Comparison of ENCODE assay signal across 22 cellular contexts in the genomic region with DNA sequence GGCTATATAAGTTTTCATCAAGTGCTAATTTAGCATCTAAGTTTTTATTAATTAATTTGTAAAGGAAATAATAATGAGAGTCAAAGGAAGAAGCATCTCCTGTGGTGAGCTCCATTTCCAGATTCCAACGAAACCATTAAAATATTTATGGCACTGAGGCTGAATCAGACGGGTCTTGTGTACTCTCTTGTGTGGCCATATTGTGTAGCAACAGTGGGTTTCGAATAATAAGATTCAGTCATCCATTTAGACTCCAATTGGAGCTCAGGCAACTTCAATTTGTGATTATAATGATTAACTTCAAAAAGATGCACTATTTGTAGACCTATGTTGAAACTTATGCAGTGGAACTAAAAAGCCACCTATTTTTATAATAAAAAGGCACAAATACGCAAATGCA.
DNase-seq lines count a peak whose midpoint lies in the region; ATAC-seq and TF ChIP-seq lines count a peak whose summit lies in the region.
"Had no signal": no experiment of that assay in that cellular context is flagged by ENCODE, and none has a peak within 500 bp of the region (broad histone marks: within the 10 kb centered on the region; RNA-seq: fewer than 3 reads in every experiment).

No MANE protein-coding gene starts in this region.

- peak; percentile 22 for DNase-seq in ELR (ENCODE audit: low read depth)
- DNase-seq in SJCRH30: peak in 1 of 2 experiments; percentile 44
- peak; percentile 64 for DNase-seq in epithelial cell of proximal tubule (ENCODE audit: low read depth)
- peak; percentile 11 to 24 for DNase-seq in lung microvascular endothelial cell (ENCODE audit: low read depth in 2 of 2)
- no peak for DNase-seq in GM10248 (ENCODE audit: extremely low spot score)
- DNase-seq in aorta: no peak
- DNase-seq in Kasumi-1 (lab: John Stamatoyannopoulos, UW): no peak
- DNase-seq: activated CD4-positive, alpha-beta T cell treated with anti-CD3 and anti-CD28 coated beads for 1 hour; activated T-cell treated with anti-CD3 and anti-CD28 coated beads, Interleukin-2, amount 50 U/mL, for 72 hours; left colon; NCI-H187; NK-92 treated with Interleukin-12 subunit alpha and Interleukin-12 subunit beta, amount 100 ng/mL, for 24 hours; RPMI8226; stimulated activated naive B cell treated with anti-CD40 and anti-IgM and Interleukin-4, amounts not matched to agents 10 μg/mL and 1 μg/mL and 100 μg/mL, for 72 hours had no signal

- H3K9me3 ChIP-seq in SJCRH30 (replicated peaks) (no peaks in the 10 kb centered on the region), aorta (ENCODE audit: control insufficient read depth, low read length) (no peaks in the 10 kb centered on the region)
- H3K9me3 ChIP-seq: breast epithelium had no signal

- ATAC-seq in HG03025 (IDR thresholded peaks at IDR 0.05; ENCODE audit: low FRiP score, unreplicated experiment): no peak
- ATAC-seq in aorta (ENCODE audit: low FRiP score): no peak
- ATAC-seq: activated naive CD4-positive, alpha-beta T cell treated with anti-CD3 and anti-CD28 coated beads, Interleukin-2, amount 50 U/mL, for 72 hours; activated T-cell treated with anti-CD3 and anti-CD28 coated beads, Interleukin-2, amount 50 U/mL, for 72 hours; GM12878; left colon; natural killer cell treated with Interleukin-12 subunit alpha and Interleukin-12 subunit beta and Interleukin-15 and Interleukin-18, amount 100 ng/mL, for 72 hours; stimulated activated naive B cell treated with anti-CD40 and anti-IgM and Interleukin-4, amounts not matched to agents 10 μg/mL and 1 μg/mL and 100 μg/mL, for 72 hours had no signal

- H3K27ac ChIP-seq in SJCRH30 (peak overlapping the region; percentile 99), aorta (ENCODE audit: low read depth in 1 of 2, low read length in 2 of 2) (no peak overlapping the region)
- H3K27ac ChIP-seq: C4-2B, coronary artery, parathyroid adenoma had no signal

- CTCF ChIA-PET in GM10248 (lab: Yijun Ruan, JAX): interaction anchor here (1.1 kb wide), 1 partner anchor 36 kb away, joined by 3 read pairs; no protein-coding TSS in a partner anchor

- WGBS in aorta, 2 donors: 85 to 88% methylated on average over 4 of the region's 4 CpGs

- H3K36me3 ChIP-seq in SJCRH30 (no peaks in the 10 kb centered on the region), aorta (ENCODE audit: control insufficient read depth in 1 of 2, insufficient read depth in 2 of 2, low read length in 1 of 2) (no peaks in the 10 kb centered on the region)
- H3K36me3 ChIP-seq: breast epithelium had no signal

- intact Hi-C loops in aorta (cut with DNase I): no loop called here

- no peak for TF ChIP-seq CTCF in epithelial cell of proximal tubule (conservative IDR thresholded peaks at IDR 0.05; ENCODE audit: low read depth, low read length)
- TF ChIP-seq CTCF in GM10248 (IDR thresholded peaks at IDR 0.05; ENCODE audit: control extremely low read depth, extremely low read depth, low read depth, missing control alignments): no peak

- POLR2A ChIA-PET in GM10248 (lab: Yijun Ruan, JAX): no interaction called here

- H3K27me3 ChIP-seq in SJCRH30 (no peaks in the 10 kb centered on the region), aorta (ENCODE audit: control insufficient read depth in 1 of 2, insufficient read depth in 2 of 2, low read length in 1 of 2) (no peaks in the 10 kb centered on the region)
- H3K27me3 ChIP-seq: breast epithelium had no signal

- H3K4me1 ChIP-seq in SJCRH30 (peaks cover 63% of the 10 kb centered on the region), aorta (ENCODE audit: control insufficient read depth in 1 of 2, insufficient read depth in 2 of 2, low read length in 2 of 2) (no peaks in the 10 kb centered on the region)
- H3K4me1 ChIP-seq: breast epithelium, parathyroid adenoma had no signal

- H3K4me3 ChIP-seq in SJCRH30 (no peak overlapping the region), epithelial cell of proximal tubule (ENCODE audit: low read depth, low read length) (no peak overlapping the region), aorta (ENCODE audit: low read length in 2 of 2) (no peak overlapping the region)
- H3K4me3 ChIP-seq: breast epithelium, coronary artery, GM12878 had no signal

Comparison
In these comparisons a context has a peak if more than half of its experiments do, and no peak if none do; other contexts are left out.
1. DNase-seq: peak in ELR (single experiment), epithelial cell of proximal tubule (single experiment) and lung microvascular endothelial cell (2 of 2); none in GM10248 (single experiment), aorta (0 of 2) and Kasumi-1 (0 of 2).